Comparison of ENCODE assay signal across 2 cellular contexts in the genomic region with DNA sequence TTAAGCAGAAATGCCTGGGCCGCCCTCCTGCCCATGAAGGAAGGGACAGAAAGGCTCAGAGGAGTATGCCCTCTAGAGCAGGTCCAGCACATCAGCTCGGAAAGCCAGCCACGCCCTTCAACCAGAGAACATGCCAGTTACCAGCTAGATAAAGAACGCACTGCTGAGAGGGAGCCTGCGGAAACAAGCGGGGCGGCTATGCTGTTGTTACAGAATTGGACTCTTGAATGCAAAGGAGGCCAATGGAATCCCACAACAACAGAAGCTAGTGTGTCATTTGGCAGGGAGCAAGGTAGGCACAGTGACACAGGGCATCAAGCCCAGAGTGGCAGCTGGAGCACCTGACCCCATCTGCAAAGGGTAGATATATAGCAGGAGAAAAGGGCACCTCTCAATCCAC.
TF ChIP-seq lines count a peak whose summit lies in the region.

No MANE protein-coding gene starts in this region.

TF ChIP-seq in liver, 16 proteins besides CTCF, POLR2A, EP300 and RAD21 (continued from another document):
- TF ChIP-seq SP1 (IDR thresholded peaks at IDR 0.05) (peak; percentile 35), TAF1 (conservative IDR thresholded peaks at IDR 0.05) (no peak), EGR1 (IDR thresholded peaks at IDR 0.05; ENCODE audit: low read depth in 2 of 2) (no peak), RXRA (IDR thresholded peaks at IDR 0.05) (peak; percentile 7 to 62), JUND (IDR thresholded peaks at IDR 0.05) (no peak), HNF4A (conservative IDR thresholded peaks at IDR 0.05) (peak; percentile 36 to 62), FOXA1 (IDR thresholded peaks at IDR 0.05) (no peak), HNF4G (IDR thresholded peaks at IDR 0.05) (no peak), YY1 (IDR thresholded peaks at IDR 0.05) (peak; percentile 52), NR2F2 (IDR thresholded peaks at IDR 0.05) (no peak)
- TF ChIP-seq, protein P1, sequence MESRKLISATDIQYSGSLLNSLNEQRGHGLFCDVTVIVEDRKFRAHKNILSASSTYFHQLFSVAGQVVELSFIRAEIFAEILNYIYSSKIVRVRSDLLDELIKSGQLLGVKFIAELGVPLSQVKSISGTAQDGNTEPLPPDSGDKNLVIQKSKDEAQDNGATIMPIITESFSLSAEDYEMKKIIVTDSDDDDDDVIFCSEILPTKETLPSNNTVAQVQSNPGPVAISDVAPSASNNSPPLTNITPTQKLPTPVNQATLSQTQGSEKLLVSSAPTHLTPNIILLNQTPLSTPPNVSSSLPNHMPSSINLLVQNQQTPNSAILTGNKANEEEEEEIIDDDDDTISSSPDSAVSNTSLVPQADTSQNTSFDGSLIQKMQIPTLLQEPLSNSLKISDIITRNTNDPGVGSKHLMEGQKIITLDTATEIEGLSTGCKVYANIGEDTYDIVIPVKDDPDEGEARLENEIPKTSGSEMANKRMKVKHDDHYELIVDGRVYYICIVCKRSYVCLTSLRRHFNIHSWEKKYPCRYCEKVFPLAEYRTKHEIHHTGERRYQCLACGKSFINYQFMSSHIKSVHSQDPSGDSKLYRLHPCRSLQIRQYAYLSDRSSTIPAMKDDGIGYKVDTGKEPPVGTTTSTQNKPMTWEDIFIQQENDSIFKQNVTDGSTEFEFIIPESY (IDR thresholded peaks at IDR 0.05) = no peak
- TF ChIP-seq, protein P2, sequence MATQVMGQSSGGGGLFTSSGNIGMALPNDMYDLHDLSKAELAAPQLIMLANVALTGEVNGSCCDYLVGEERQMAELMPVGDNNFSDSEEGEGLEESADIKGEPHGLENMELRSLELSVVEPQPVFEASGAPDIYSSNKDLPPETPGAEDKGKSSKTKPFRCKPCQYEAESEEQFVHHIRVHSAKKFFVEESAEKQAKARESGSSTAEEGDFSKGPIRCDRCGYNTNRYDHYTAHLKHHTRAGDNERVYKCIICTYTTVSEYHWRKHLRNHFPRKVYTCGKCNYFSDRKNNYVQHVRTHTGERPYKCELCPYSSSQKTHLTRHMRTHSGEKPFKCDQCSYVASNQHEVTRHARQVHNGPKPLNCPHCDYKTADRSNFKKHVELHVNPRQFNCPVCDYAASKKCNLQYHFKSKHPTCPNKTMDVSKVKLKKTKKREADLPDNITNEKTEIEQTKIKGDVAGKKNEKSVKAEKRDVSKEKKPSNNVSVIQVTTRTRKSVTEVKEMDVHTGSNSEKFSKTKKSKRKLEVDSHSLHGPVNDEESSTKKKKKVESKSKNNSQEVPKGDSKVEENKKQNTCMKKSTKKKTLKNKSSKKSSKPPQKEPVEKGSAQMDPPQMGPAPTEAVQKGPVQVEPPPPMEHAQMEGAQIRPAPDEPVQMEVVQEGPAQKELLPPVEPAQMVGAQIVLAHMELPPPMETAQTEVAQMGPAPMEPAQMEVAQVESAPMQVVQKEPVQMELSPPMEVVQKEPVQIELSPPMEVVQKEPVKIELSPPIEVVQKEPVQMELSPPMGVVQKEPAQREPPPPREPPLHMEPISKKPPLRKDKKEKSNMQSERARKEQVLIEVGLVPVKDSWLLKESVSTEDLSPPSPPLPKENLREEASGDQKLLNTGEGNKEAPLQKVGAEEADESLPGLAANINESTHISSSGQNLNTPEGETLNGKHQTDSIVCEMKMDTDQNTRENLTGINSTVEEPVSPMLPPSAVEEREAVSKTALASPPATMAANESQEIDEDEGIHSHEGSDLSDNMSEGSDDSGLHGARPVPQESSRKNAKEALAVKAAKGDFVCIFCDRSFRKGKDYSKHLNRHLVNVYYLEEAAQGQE (IDR thresholded peaks at IDR 0.05) = peak; percentile 19
- TF ChIP-seq, protein P3, sequence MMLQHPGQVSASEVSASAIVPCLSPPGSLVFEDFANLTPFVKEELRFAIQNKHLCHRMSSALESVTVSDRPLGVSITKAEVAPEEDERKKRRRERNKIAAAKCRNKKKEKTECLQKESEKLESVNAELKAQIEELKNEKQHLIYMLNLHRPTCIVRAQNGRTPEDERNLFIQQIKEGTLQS (IDR thresholded peaks at IDR 0.05) = no peak

TF ChIP-seq in HepG2, 621 proteins besides CTCF, POLR2A, EP300 and RAD21 (continued from another document):
- TF ChIP-seq, protein P4, sequence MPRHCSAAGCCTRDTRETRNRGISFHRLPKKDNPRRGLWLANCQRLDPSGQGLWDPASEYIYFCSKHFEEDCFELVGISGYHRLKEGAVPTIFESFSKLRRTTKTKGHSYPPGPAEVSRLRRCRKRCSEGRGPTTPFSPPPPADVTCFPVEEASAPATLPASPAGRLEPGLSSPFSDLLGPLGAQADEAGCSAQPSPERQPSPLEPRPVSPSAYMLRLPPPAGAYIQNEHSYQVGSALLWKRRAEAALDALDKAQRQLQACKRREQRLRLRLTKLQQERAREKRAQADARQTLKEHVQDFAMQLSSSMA (CRISPR knock-in tag; IDR thresholded peaks at IDR 0.05) = no peak
- TF ChIP-seq RAD51 (IDR thresholded peaks at IDR 0.05; ENCODE audit: borderline replicate concordance) (no peak), FOSL2 (CRISPR knock-in tag; IDR thresholded peaks at IDR 0.05) (no peak), FOXK1 (CRISPR knock-in tag; IDR thresholded peaks at IDR 0.05; ENCODE audit: borderline replicate concordance, low read depth) (no peak), ATF1 (CRISPR knock-in tag; IDR thresholded peaks at IDR 0.05) (no peak), KAT7 (CRISPR knock-in tag; IDR thresholded peaks at IDR 0.05; ENCODE audit: borderline replicate concordance) (no peak), ATM (IDR thresholded peaks at IDR 0.05; ENCODE audit: borderline replicate concordance) (no peak), ZNF10 (CRISPR knock-in tag; IDR thresholded peaks at IDR 0.05; ENCODE audit: borderline replicate concordance, low read depth) (no peak), ZNF746 (CRISPR knock-in tag; IDR thresholded peaks at IDR 0.05) (no peak), MEF2D (CRISPR knock-in tag; IDR thresholded peaks at IDR 0.05) (no peak), SIX4 (CRISPR knock-in tag; IDR thresholded peaks at IDR 0.05) (no peak)
- TF ChIP-seq, protein P5, sequence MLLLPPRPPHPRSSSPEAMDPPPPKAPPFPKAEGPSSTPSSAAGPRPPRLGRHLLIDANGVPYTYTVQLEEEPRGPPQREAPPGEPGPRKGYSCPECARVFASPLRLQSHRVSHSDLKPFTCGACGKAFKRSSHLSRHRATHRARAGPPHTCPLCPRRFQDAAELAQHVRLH (CRISPR knock-in tag; IDR thresholded peaks at IDR 0.05; ENCODE audit: borderline replicate concordance, low read depth) = no peak
- TF ChIP-seq, protein P6, sequence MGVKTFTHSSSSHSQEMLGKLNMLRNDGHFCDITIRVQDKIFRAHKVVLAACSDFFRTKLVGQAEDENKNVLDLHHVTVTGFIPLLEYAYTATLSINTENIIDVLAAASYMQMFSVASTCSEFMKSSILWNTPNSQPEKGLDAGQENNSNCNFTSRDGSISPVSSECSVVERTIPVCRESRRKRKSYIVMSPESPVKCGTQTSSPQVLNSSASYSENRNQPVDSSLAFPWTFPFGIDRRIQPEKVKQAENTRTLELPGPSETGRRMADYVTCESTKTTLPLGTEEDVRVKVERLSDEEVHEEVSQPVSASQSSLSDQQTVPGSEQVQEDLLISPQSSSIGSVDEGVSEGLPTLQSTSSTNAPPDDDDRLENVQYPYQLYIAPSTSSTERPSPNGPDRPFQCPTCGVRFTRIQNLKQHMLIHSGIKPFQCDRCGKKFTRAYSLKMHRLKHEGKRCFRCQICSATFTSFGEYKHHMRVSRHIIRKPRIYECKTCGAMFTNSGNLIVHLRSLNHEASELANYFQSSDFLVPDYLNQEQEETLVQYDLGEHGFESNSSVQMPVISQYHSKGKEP (CRISPR knock-in tag; IDR thresholded peaks at IDR 0.05) = no peak
